ENCODE assay signal across 24 cellular contexts in genomic region chr5:135131801-135132675, GRCh38.
A peak's percentile ranks its signal among the peaks of the same experiment; 100 is the strongest.
DNase-seq lines count a peak whose midpoint lies in the region; ATAC-seq and TF ChIP-seq lines count a peak whose summit lies in the region.
"Had no signal": no experiment of that assay in that cellular context is flagged by ENCODE, and none has a peak within 500 bp of the region (broad histone marks: within the 10 kb centered on the region; RNA-seq: fewer than 3 reads in every experiment).

No MANE protein-coding gene starts in this region.

- H2AFZ ChIP-seq in neural progenitor cell (replicated peaks) = no peak overlapping the region

- H3K9me3 ChIP-seq in colonic mucosa (no peaks in the 10 kb centered on the region), neural progenitor cell (ENCODE audit: low read depth) (no peaks in the 10 kb centered on the region)
- H3K9me3 ChIP-seq: adrenal gland; BLaER1 treated with 17β-estradiol and CSF1 and Interleukin-3, amounts not matched to agents 10 nM and 100 nM; breast epithelium; HAP-1; lower lobe of right lung; sigmoid colon; upper lobe of left lung had no signal

- DNase-seq in SIG-M5 treated with dmso at 0.1 percent for 504 hours (lab: John Stamatoyannopoulos, UW; ENCODE audit: unreplicated experiment) = peak; percentile 42
- DNase-seq in SIG-M5 (lab: John Stamatoyannopoulos, UW) = no peak
- peak; percentile 41 for DNase-seq in colonic mucosa
- peak; percentile 57 for DNase-seq in neural progenitor cell (ENCODE audit: low spot score)
- DNase-seq in iPS-NIHi7 (ENCODE audit: extremely low spot score) = no peak
- no peak for DNase-seq in NCI-H2081 (lab: John Stamatoyannopoulos, UW)
- no peak for DNase-seq in activated CD8-positive, alpha-beta memory T cell treated with anti-CD3 and anti-CD28 coated beads, Interleukin-2, amount 50 U/mL, for 4 hours
- DNase-seq: activated CD4-positive, alpha-beta T cell treated with anti-CD3 and anti-CD28 coated beads for 36 hours; activated CD8-positive, alpha-beta memory T cell treated with anti-CD3 and anti-CD28 coated beads for 24 hours; activated T-cell treated with anti-CD3 and anti-CD28 coated beads, Interleukin-2, amount 50 U/mL, for 24 hours; adrenal gland; kidney glomerular epithelial cell; lower lobe of right lung; NCI-H1417 treated with DMSO at 0.1 percent for 48 hours; sigmoid colon; upper lobe of left lung had no signal

- H3K27ac ChIP-seq in colonic mucosa (peak overlapping the region; percentile 28), neural progenitor cell (no peak overlapping the region)
- H3K27ac ChIP-seq: adrenal gland; BLaER1 treated with 17β-estradiol and CSF1 and Interleukin-3, amounts not matched to agents 10 nM and 100 nM; breast epithelium; lower lobe of right lung; SK-N-MC; upper lobe of left lung had no signal

- no peak overlapping the region for H3K4me3 Mint-ChIP-seq in neural progenitor cell
- H3K4me3 Mint-ChIP-seq: activated CD4-positive, alpha-beta T cell treated with anti-CD3 and anti-CD28 coated beads for 36 hours; activated T-cell treated with anti-CD3 and anti-CD28 coated beads, Interleukin-2, amount 50 U/mL, for 24 hours; neural crest cell; T-helper 1 cell treated with Interleukin-12 subunit alpha and Interleukin-12 subunit beta and Interleukin-4 antibody, amounts not matched to agents 30 μg/mL and 1 μg/mL, for 36 hours had no signal

- no peak for TF ChIP-seq CTCF in colonic mucosa (IDR thresholded peaks at IDR 0.05)
- no peak for TF ChIP-seq CTCF in neural progenitor cell (IDR thresholded peaks at IDR 0.05)

- H3K36me3 ChIP-seq in colonic mucosa (no peaks in the 10 kb centered on the region), neural progenitor cell (no peaks in the 10 kb centered on the region)
- H3K36me3 ChIP-seq: adrenal gland; BLaER1 treated with 17β-estradiol and CSF1 and Interleukin-3, amounts not matched to agents 10 nM and 100 nM; breast epithelium; HAP-1; lower lobe of right lung; sigmoid colon; upper lobe of left lung had no signal

- peaks cover 12% of the 10 kb centered on the region for H3K4me1 ChIP-seq in colonic mucosa
- peaks cover 18% of the 10 kb centered on the region for H3K4me1 ChIP-seq in neural progenitor cell
- H3K4me1 ChIP-seq: adrenal gland, breast epithelium, HAP-1, lower lobe of right lung had no signal

- no peak for ATAC-seq in HG03095 (IDR thresholded peaks at IDR 0.05; ENCODE audit: unreplicated experiment)
- ATAC-seq: activated CD4-positive, alpha-beta T cell treated with anti-CD3 and anti-CD28 coated beads for 36 hours; lower lobe of right lung; Panc1 had no signal

- no peaks in the 10 kb centered on the region for H3K79me2 ChIP-seq in neural progenitor cell (ENCODE audit: low read depth)

- peaks cover 2% of the 10 kb centered on the region for H3K27me3 Mint-ChIP-seq in neural progenitor cell (ENCODE audit: insufficient read depth, low read depth)

- no peaks in the 10 kb centered on the region for H3K36me3 Mint-ChIP-seq in neural progenitor cell

- intact Hi-C loops in colonic mucosa (cut with DNase I) = no loop called here

- H3K27ac Mint-ChIP-seq in neural progenitor cell = peak overlapping the region; percentile 32
- H3K27ac Mint-ChIP-seq: activated CD4-positive, alpha-beta T cell treated with anti-CD3 and anti-CD28 coated beads for 36 hours; activated T-cell treated with anti-CD3 and anti-CD28 coated beads, Interleukin-2, amount 50 U/mL, for 24 hours; T-helper 1 cell treated with Interleukin-12 subunit alpha and Interleukin-12 subunit beta and Interleukin-4 antibody, amounts not matched to agents 30 μg/mL and 1 μg/mL, for 36 hours had no signal

- H3K9ac ChIP-seq in colonic mucosa (ENCODE audit: low read depth in 2 of 2, low read length in 2 of 2) (no peak overlapping the region), neural progenitor cell (no peak overlapping the region)
- H3K9ac ChIP-seq: BLaER1 treated with 17β-estradiol and CSF1 and Interleukin-3, amounts not matched to agents 10 nM and 100 nM had no signal

- H4K20me1 ChIP-seq in neural progenitor cell (ENCODE audit: low read depth) = no peaks in the 10 kb centered on the region
- H4K20me1 ChIP-seq: BLaER1 treated with 17β-estradiol and CSF1 and Interleukin-3, amounts not matched to agents 10 nM and 100 nM had no signal

- H3K4me3 ChIP-seq in colonic mucosa (no peak overlapping the region), neural progenitor cell (no peak overlapping the region)
- H3K4me3 ChIP-seq: adrenal gland; BLaER1 treated with 17β-estradiol and CSF1 and Interleukin-3, amounts not matched to agents 10 nM and 100 nM; breast epithelium; HAP-1; lower lobe of right lung; sigmoid colon; SK-N-MC; upper lobe of left lung had no signal

- no peaks in the 10 kb centered on the region for H3F3A ChIP-seq in neural progenitor cell (ENCODE audit: low read depth)

- H3K27me3 ChIP-seq in colonic mucosa = no peaks in the 10 kb centered on the region
- no peaks in the 10 kb centered on the region for H3K27me3 ChIP-seq in neural progenitor cell
- H3K27me3 ChIP-seq: adrenal gland; BLaER1 treated with 17β-estradiol and CSF1 and Interleukin-3, amounts not matched to agents 10 nM and 100 nM; breast epithelium; sigmoid colon; upper lobe of left lung had no signal

- H3K4me2 ChIP-seq in neural progenitor cell = no peak overlapping the region

- no peaks in the 10 kb centered on the region for H3K9me3 Mint-ChIP-seq in neural progenitor cell
- H3K9me3 Mint-ChIP-seq: activated T-cell treated with anti-CD3 and anti-CD28 coated beads, Interleukin-2, amount 50 U/mL, for 24 hours; neural crest cell; T-helper 1 cell treated with Interleukin-12 subunit alpha and Interleukin-12 subunit beta and Interleukin-4 antibody, amounts not matched to agents 30 μg/mL and 1 μg/mL, for 36 hours had no signal

- H3K4me1 Mint-ChIP-seq in neural progenitor cell = peaks cover 7% of the 10 kb centered on the region
- H3K4me1 Mint-ChIP-seq: neural crest cell had no signal

Comparison
In these comparisons a context has a peak if more than half of its experiments do, and no peak if none do; other contexts are left out.
1. DNase-seq: peak in SIG-M5 treated with dmso at 0.1 percent for 504 hours (single experiment), colonic mucosa (single experiment) and neural progenitor cell (single experiment); none in SIG-M5 (single experiment), iPS-NIHi7 (single experiment), NCI-H2081 (0 of 2) and activated CD8-positive, alpha-beta memory T cell treated with anti-CD3 and anti-CD28 coated beads, Interleukin-2, amount 50 U/mL, for 4 hours (single experiment).